ENCODE assay signal across 15 cellular contexts in genomic region chr18:12998332-12999060, GRCh38. TPM values are rescaled to one million over a fixed set of nuclear protein-coding genes. Genes with fewer than 3 reads are reported as not detected.
DNase-seq lines count a peak whose midpoint lies in the region; ATAC-seq and TF ChIP-seq lines count a peak whose summit lies in the region.
"Had no signal": no experiment of that assay in that cellular context is flagged by ENCODE, and none has a peak within 500 bp of the region (broad histone marks: within the 10 kb centered on the region; RNA-seq: fewer than 3 reads in every experiment).

No MANE protein-coding gene starts in this region.

- ATAC-seq in GM18517 (IDR thresholded peaks at IDR 0.05; ENCODE audit: unreplicated experiment) = peak; percentile 58
- peak; percentile 57 for ATAC-seq in GM21447 (IDR thresholded peaks at IDR 0.05; ENCODE audit: unreplicated experiment)
- peak; percentile 50 for ATAC-seq in HG03565 (IDR thresholded peaks at IDR 0.05; ENCODE audit: unreplicated experiment)

- no peak for TF ChIP-seq CTCF in mesothelial cell of epicardium (IDR thresholded peaks at IDR 0.05; ENCODE audit: unreplicated experiment)

- H3K4me1 Mint-ChIP-seq in mesothelial cell of epicardium = peaks cover 13% of the 10 kb centered on the region
- H3K4me1 Mint-ChIP-seq: nephron progenitor cell had no signal

- peak overlapping the region; percentile 13 for H3K27ac Mint-ChIP-seq in mesothelial cell of epicardium
- H3K27ac Mint-ChIP-seq: nephron progenitor cell had no signal

- DNase-seq in mesothelial cell of epicardium (ENCODE audit: low spot score in 2 of 2, unreplicated experiment in 2 of 2) (no peak), hepatic stellate cell (ENCODE audit: low spot score) (no peak), caudate nucleus (lab: John Stamatoyannopoulos, UW) (no peak), HuH-7 (ENCODE audit: low spot score) (no peak)
- DNase-seq: GDM1, GM23248, left ventricle myocardium inferior, NCI-H1092, nephron progenitor cell, sigmoid colon had no signal

- no peaks in the 10 kb centered on the region for H3K9me3 Mint-ChIP-seq in mesothelial cell of epicardium
- H3K9me3 Mint-ChIP-seq: nephron progenitor cell had no signal

- no peaks in the 10 kb centered on the region for H3K36me3 Mint-ChIP-seq in mesothelial cell of epicardium

- H3K27ac ChIP-seq in caudate nucleus (ENCODE audit: low read depth, low read length) = no peak overlapping the region
- H3K27ac ChIP-seq: cardiac muscle cell, epithelial cell of prostate, GM23248, left ventricle myocardium inferior, sigmoid colon had no signal

- H3K27me3 Mint-ChIP-seq in mesothelial cell of epicardium (ENCODE audit: low read depth) = no peaks in the 10 kb centered on the region

- no peak overlapping the region for H3K4me3 Mint-ChIP-seq in mesothelial cell of epicardium
- H3K4me3 Mint-ChIP-seq: nephron progenitor cell had no signal

RNA-seq across cellular contexts. Expression of gene CEP192, which starts 7.3 kb away (rescaled TPM):
- 32.7 to 36.5 TPM (median 34.6 TPM) in 3 replicates for total RNA-seq in mesothelial cell of epicardium

RNA-seq across cellular contexts. Expression of gene SEH1L, which starts 50.7 kb away (rescaled TPM):
- 50.5 to 51.5 TPM (median 50.7 TPM) in 3 replicates for total RNA-seq in mesothelial cell of epicardium
